11 cellular contexts compared by ENCODE assay signal in the genomic region with DNA sequence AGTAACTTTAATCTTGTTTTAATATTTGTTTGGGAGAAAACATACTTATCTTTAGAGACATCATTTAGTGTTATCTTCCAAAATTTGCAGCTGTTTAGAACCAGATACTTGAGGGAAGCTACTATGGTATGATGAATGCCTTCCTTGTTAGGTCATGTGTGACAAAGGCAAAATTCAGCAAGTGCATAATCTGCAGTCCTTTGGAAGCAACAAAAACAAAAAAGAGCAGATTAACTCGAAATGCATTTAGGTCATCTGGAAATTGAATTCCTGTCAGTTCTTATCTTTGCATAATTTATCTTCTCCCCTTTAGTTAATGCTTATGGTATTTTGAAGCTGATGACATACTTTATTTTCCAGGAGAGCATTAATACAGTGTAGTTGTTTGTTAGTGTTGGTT. TPM values are rescaled to one million over a fixed set of nuclear protein-coding genes. Genes with fewer than 3 reads are reported as not detected.
DNase-seq lines count a peak whose midpoint lies in the region; ATAC-seq, FAIRE-seq and TF ChIP-seq lines count a peak whose summit lies in the region.
"Had no signal": no experiment of that assay in that cellular context is flagged by ENCODE, and none has a peak within 500 bp of the region (broad histone marks: within the 10 kb centered on the region; RNA-seq: fewer than 3 reads in every experiment).

No MANE protein-coding gene starts in this region.

- no peak for TF ChIP-seq CTCF in gastrocnemius medialis (IDR thresholded peaks at IDR 0.05 in 4 of 5, conservative IDR thresholded peaks at IDR 0.05 in 1 of 5)
- TF ChIP-seq CTCF in kidney (IDR thresholded peaks at IDR 0.05; ENCODE audit: borderline replicate concordance, extremely low read depth, insufficient read depth), result no peak

- H3K4me3 ChIP-seq in SJCRH30, result no peak overlapping the region
- H3K4me3 ChIP-seq in gastrocnemius medialis, result peak overlapping the region in 1 of 4 donors; percentile 97
- H3K4me3 ChIP-seq in kidney (ENCODE audit: low read length in 2 of 2), result no peak overlapping the region

- H3K9me3 Mint-ChIP-seq in activated naive CD8-positive, alpha-beta T cell treated with anti-CD3 and anti-CD28 coated beads, Interleukin-2, amount 50 U/mL, for 24 hours, result no peaks in the 10 kb centered on the region
- H3K9me3 Mint-ChIP-seq in activated naive CD8-positive, alpha-beta T cell treated with anti-CD3 and anti-CD28 coated beads for 36 hours, result no peaks in the 10 kb centered on the region

- H3K9ac ChIP-seq in kidney (ENCODE audit: low read length in 2 of 2), result no peak overlapping the region

- H3K4me1 ChIP-seq in SJCRH30, result peaks cover 32% of the 10 kb centered on the region
- H3K4me1 ChIP-seq in gastrocnemius medialis, result peaks cover 51 to 53% of the 10 kb centered on the region in 2 donors
- peaks cover 9 to 12% of the 10 kb centered on the region in 2 donors for H3K4me1 ChIP-seq in kidney (ENCODE audit: control insufficient read depth in 1 of 2, insufficient read depth in 1 of 2, low read depth in 1 of 2, low read length in 2 of 2)

- H3K4me3 Mint-ChIP-seq in activated naive CD8-positive, alpha-beta T cell treated with anti-CD3 and anti-CD28 coated beads, Interleukin-2, amount 50 U/mL, for 24 hours, result no peak overlapping the region
- no peak overlapping the region for H3K4me3 Mint-ChIP-seq in activated naive CD8-positive, alpha-beta T cell treated with anti-CD3 and anti-CD28 coated beads for 36 hours

- peak overlapping the region; percentile 41 for H3K27ac Mint-ChIP-seq in activated naive CD8-positive, alpha-beta T cell treated with anti-CD3 and anti-CD28 coated beads, Interleukin-2, amount 50 U/mL, for 24 hours
- H3K27ac Mint-ChIP-seq in activated naive CD8-positive, alpha-beta T cell treated with anti-CD3 and anti-CD28 coated beads for 36 hours, result no peak overlapping the region

- no peak for TF ChIP-seq POLR2A in gastrocnemius medialis (IDR thresholded peaks at IDR 0.05)

- H3K27me3 Mint-ChIP-seq in activated naive CD8-positive, alpha-beta T cell treated with anti-CD3 and anti-CD28 coated beads, Interleukin-2, amount 50 U/mL, for 24 hours, result no peaks in the 10 kb centered on the region
- H3K27me3 Mint-ChIP-seq in activated naive CD8-positive, alpha-beta T cell treated with anti-CD3 and anti-CD28 coated beads for 36 hours, result no peaks in the 10 kb centered on the region

- H3K27ac ChIP-seq in SJCRH30, result peak overlapping the region; percentile 58
- H3K27ac ChIP-seq in gastrocnemius medialis, result peak overlapping the region; percentile 95 to 99 (median 98)
- no peak overlapping the region for H3K27ac ChIP-seq in kidney (ENCODE audit: low read depth in 2 of 2, low read length in 2 of 2)

- H3K9me3 ChIP-seq in SJCRH30 (replicated peaks) (no peaks in the 10 kb centered on the region), gastrocnemius medialis (no peaks in the 10 kb centered on the region), kidney (ENCODE audit: control insufficient read depth in 1 of 2, low read length in 2 of 2) (no peaks in the 10 kb centered on the region)

- H3K27me3 ChIP-seq in SJCRH30, result no peaks in the 10 kb centered on the region
- no peaks in the 10 kb centered on the region for H3K27me3 ChIP-seq in gastrocnemius medialis

- H3K36me3 Mint-ChIP-seq in activated naive CD8-positive, alpha-beta T cell treated with anti-CD3 and anti-CD28 coated beads, Interleukin-2, amount 50 U/mL, for 24 hours (ENCODE audit: low read depth), result peaks cover 6% of the 10 kb centered on the region
- peaks cover 8% of the 10 kb centered on the region for H3K36me3 Mint-ChIP-seq in activated naive CD8-positive, alpha-beta T cell treated with anti-CD3 and anti-CD28 coated beads for 36 hours

- in situ Hi-C loops in gastrocnemius medialis (cut with MboI; ENCODE audit: low sequenced_read_pairs in 4 of 4), result loop anchor here in 2 of 4 donors (5.0 to 10.0 kb wide), 2 partner anchors 130 to 138 kb away; partner anchors contain the start of gene ATG14 (in 1 of the 2)

- no peak for FAIRE-seq in kidney (lab: Jason Lieb, UNC)

- H3K4me1 Mint-ChIP-seq in activated naive CD8-positive, alpha-beta T cell treated with anti-CD3 and anti-CD28 coated beads, Interleukin-2, amount 50 U/mL, for 24 hours, result peaks cover 65% of the 10 kb centered on the region
- peaks cover 56% of the 10 kb centered on the region for H3K4me1 Mint-ChIP-seq in activated naive CD8-positive, alpha-beta T cell treated with anti-CD3 and anti-CD28 coated beads for 36 hours

- DNase-seq in activated naive CD8-positive, alpha-beta T cell treated with anti-CD3 and anti-CD28 coated beads, Interleukin-2, amount 50 U/mL, for 24 hours, result no peak
- no peak for DNase-seq in activated naive CD8-positive, alpha-beta T cell treated with anti-CD3 and anti-CD28 coated beads for 36 hours
- DNase-seq in SJCRH30, result peak; percentile 18 to 69
- DNase-seq in fibroblast of peridontal ligament (ENCODE audit: extremely low read depth), result peak; percentile 57
- no peak for DNase-seq in gastrocnemius medialis
- no peak for DNase-seq in kidney
- DNase-seq: central memory CD4-positive, alpha-beta T cell; T1000 had no signal

- peaks cover 4% of the 10 kb centered on the region; the same call in 1 of the 2 replicates for H3K36me3 ChIP-seq in SJCRH30
- no peaks in the 10 kb centered on the region for H3K36me3 ChIP-seq in gastrocnemius medialis
- no peaks in the 10 kb centered on the region for H3K36me3 ChIP-seq in kidney (ENCODE audit: control insufficient read depth in 1 of 2, insufficient read depth in 2 of 2, low read length in 2 of 2)

- intact Hi-C loops in gastrocnemius medialis (cut with DNase I; ENCODE audit: low total_unique reads), result loop anchor here (5.0 to 10.0 kb wide), 4 partner anchors 138 to 580 kb away; partner anchors contain the start of gene ATG14
- intact Hi-C loops in kidney (cut with DNase I), result loop anchor here (10.0 kb wide), 1 partner anchor 80 kb away; no protein-coding TSS in a partner anchor

- ATAC-seq in activated naive CD8-positive, alpha-beta T cell treated with anti-CD3 and anti-CD28 coated beads, Interleukin-2, amount 50 U/mL, for 24 hours, result no peak
- ATAC-seq in gastrocnemius medialis, result no peak
- no peak for ATAC-seq in HG02623 (IDR thresholded peaks at IDR 0.05; ENCODE audit: unreplicated experiment)
- no peak for ATAC-seq in HG03460 (IDR thresholded peaks at IDR 0.05; ENCODE audit: unreplicated experiment)
- ATAC-seq: HCT116 had no signal

RNA-seq across cellular contexts. Expression of gene FBXO34, which starts 3.5 kb away (rescaled TPM):
- 10 to 100 TPM; 15.1 to 15.9 TPM for total RNA-seq in activated naive CD8-positive, alpha-beta T cell treated with anti-CD3 and anti-CD28 coated beads for 36 hours
- total RNA-seq in SJCRH30 (2014; rRNA removed; shearing (Covaris generic)), result 18.1 and 19.6 TPM in 2 replicates
- total RNA-seq in gastrocnemius medialis, result 10 to 100 TPM; 26.2 to 55.9 (median 40.7) TPM
- total RNA-seq in kidney, result 38.5 TPM
- polyA plus RNA-seq in kidney (ENCODE audit: insufficient read depth, low read depth, low replicate concordance), result 12.8 TPM

Comparison
In these comparisons a context has a peak if more than half of its experiments do, and no peak if none do; other contexts are left out.
1. DNase-seq: peak in SJCRH30 (2 of 2) and fibroblast of peridontal ligament (single experiment); none in activated naive CD8-positive, alpha-beta T cell treated with anti-CD3 and anti-CD28 coated beads, Interleukin-2, amount 50 U/mL, for 24 hours (single experiment), activated naive CD8-positive, alpha-beta T cell treated with anti-CD3 and anti-CD28 coated beads for 36 hours (single experiment), gastrocnemius medialis (0 of 2) and kidney (single experiment).
2. H3K27ac ChIP-seq: peak in SJCRH30 (single experiment) and gastrocnemius medialis (4 of 4); none in kidney (0 of 2).